Comparison of ENCODE assay signal across 1 cellular context in the genomic region with DNA sequence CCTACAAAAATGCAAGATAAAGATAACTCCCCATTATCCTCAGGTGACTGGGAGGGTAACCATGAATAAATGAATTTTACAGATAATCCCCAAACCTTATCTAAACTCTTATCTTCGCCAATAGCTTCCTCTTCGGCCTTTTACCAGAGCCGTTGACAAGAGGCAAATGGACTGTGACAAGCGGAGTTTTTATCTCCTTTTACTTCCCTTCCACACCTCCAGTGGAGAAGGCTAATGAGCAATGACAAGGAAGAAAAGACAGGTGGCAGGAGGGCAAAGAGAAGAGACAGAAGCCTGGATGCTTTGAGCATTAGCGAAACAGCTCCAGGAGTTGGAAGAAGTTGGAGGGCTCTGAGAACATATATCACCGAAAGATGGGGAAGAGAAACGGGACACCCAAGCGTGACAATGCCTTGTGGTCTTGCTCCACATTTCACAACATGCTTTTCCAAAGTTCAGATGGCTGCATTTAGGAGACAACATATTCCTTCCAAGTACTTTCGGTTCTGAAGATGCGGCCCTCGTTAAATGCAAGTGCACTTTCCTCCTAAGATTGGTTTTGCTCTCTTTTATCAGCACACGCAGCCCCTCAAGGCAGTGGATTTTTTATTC.
TF ChIP-seq lines count a peak whose summit lies in the region.

No MANE protein-coding gene starts in this region.

TF ChIP-seq in GM23338, 12 proteins besides CTCF, POLR2A, EP300 and RAD21 (continued from another document):
- TF ChIP-seq ZNF462 (CRISPR knock-in tag; IDR thresholded peaks at IDR 0.05), result no peak
- no peak for TF ChIP-seq EZH2 (IDR thresholded peaks at IDR 0.05; ENCODE audit: low read depth, unreplicated experiment)
- TF ChIP-seq POLR2AphosphoS5 (IDR thresholded peaks at IDR 0.05; ENCODE audit: low read depth), result no peak
- TF ChIP-seq ZNF331 (CRISPR knock-in tag; IDR thresholded peaks at IDR 0.05; ENCODE audit: low read depth), result no peak
- TF ChIP-seq REST (IDR thresholded peaks at IDR 0.05; ENCODE audit: unreplicated experiment), result no peak
- no peak for TF ChIP-seq EZH2phosphoT487 (IDR thresholded peaks at IDR 0.05; ENCODE audit: unreplicated experiment)
